ENCODE assay signal across 19 cellular contexts in the genomic region with DNA sequence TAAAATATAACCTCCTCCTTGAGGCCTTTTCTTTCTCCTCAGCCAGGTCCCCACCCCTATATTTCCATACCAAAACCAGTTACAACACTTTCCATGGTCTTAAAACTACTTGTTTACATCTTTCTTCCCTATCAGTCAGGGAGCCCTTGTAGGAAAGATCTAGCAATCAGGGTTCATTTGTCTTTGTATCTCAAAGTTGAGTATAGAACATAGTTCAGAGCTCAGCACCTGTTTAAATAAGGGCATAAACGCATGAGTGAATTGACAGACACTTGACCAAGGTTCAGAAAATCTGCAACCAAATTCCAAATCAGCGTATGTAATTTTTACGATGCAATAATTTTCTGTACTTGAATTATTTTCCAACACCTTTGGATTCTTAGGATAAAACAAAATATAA.
DNase-seq lines count a peak whose midpoint lies in the region; ATAC-seq, FAIRE-seq and TF ChIP-seq lines count a peak whose summit lies in the region.
"Had no signal": no experiment of that assay in that cellular context is flagged by ENCODE, and none has a peak within 500 bp of the region (broad histone marks: within the 10 kb centered on the region; RNA-seq: fewer than 3 reads in every experiment).

No MANE protein-coding gene starts in this region.

- no peak overlapping the region for H2AFZ ChIP-seq in astrocyte (ENCODE audit: low read depth, low read length)
- H2AFZ ChIP-seq: GM23248 had no signal

- H3K4me3 Mint-ChIP-seq in astrocyte (ENCODE audit: unreplicated experiment) (no peak overlapping the region), progenitor cell of endocrine pancreas (ENCODE audit: low read depth) (no peak overlapping the region)
- no peak overlapping the region for H3K4me3 Mint-ChIP-seq in stimulated activated memory B cell treated with anti-CD40 and anti-IgM and Interleukin-4, amounts not matched to agents 10 μg/mL and 1 μg/mL and 100 μg/mL, for 72 hours
- H3K4me3 Mint-ChIP-seq: B cell; CD8-positive, alpha-beta T cell had no signal

- H3K4me3 ChIP-seq in astrocyte (ENCODE audit: insufficient read depth, low read depth, low read length) (no peak overlapping the region), lower leg skin (ENCODE audit: low read depth, poor library complexity, severe bottlenecking) (no peak overlapping the region), transverse colon (no peak overlapping the region)
- H3K4me3 ChIP-seq: BLaER1 treated with 17β-estradiol and CSF1 and Interleukin-3, amounts not matched to agents 10 nM and 100 nM; GM23248; HAP-1 had no signal

- H3K27me3 ChIP-seq in astrocyte (ENCODE audit: insufficient read depth, low read length): no peaks in the 10 kb centered on the region
- no peaks in the 10 kb centered on the region for H3K27me3 ChIP-seq in transverse colon

- H3K36me3 ChIP-seq in astrocyte (ENCODE audit: insufficient read depth, low read length): no peaks in the 10 kb centered on the region
- H3K36me3 ChIP-seq in transverse colon: no peaks in the 10 kb centered on the region
- H3K36me3 ChIP-seq: BLaER1 treated with 17β-estradiol and CSF1 and Interleukin-3, amounts not matched to agents 10 nM and 100 nM; HAP-1 had no signal

- H3K4me1 Mint-ChIP-seq in astrocyte (ENCODE audit: low read depth, unreplicated experiment) (no peaks in the 10 kb centered on the region), progenitor cell of endocrine pancreas (ENCODE audit: low read depth) (peaks cover 3% of the 10 kb centered on the region)
- H3K4me1 Mint-ChIP-seq in stimulated activated memory B cell treated with anti-CD40 and anti-IgM and Interleukin-4, amounts not matched to agents 10 μg/mL and 1 μg/mL and 100 μg/mL, for 72 hours: no peaks in the 10 kb centered on the region
- H3K4me1 Mint-ChIP-seq: B cell had no signal

- TF ChIP-seq CTCF in astrocyte (IDR thresholded peaks at IDR 0.05; ENCODE audit: insufficient read depth, low read depth, low read length): no peak
- TF ChIP-seq CTCF in progenitor cell of endocrine pancreas (IDR thresholded peaks at IDR 0.05; ENCODE audit: unreplicated experiment): no peak
- TF ChIP-seq CTCF in lower leg skin (IDR thresholded peaks at IDR 0.05): no peak
- TF ChIP-seq CTCF in transverse colon (IDR thresholded peaks at IDR 0.05): no peak

- H3K27me3 Mint-ChIP-seq in astrocyte (ENCODE audit: low read depth, unreplicated experiment): no peaks in the 10 kb centered on the region
- H3K27me3 Mint-ChIP-seq in progenitor cell of endocrine pancreas: no peaks in the 10 kb centered on the region
- no peaks in the 10 kb centered on the region for H3K27me3 Mint-ChIP-seq in stimulated activated memory B cell treated with anti-CD40 and anti-IgM and Interleukin-4, amounts not matched to agents 10 μg/mL and 1 μg/mL and 100 μg/mL, for 72 hours
- H3K27me3 Mint-ChIP-seq: B cell had no signal

- TF ChIP-seq POLR2A in lower leg skin (IDR thresholded peaks at IDR 0.05) (no peak), transverse colon (IDR thresholded peaks at IDR 0.05) (no peak)

- H3K36me3 Mint-ChIP-seq in astrocyte (ENCODE audit: low read depth, unreplicated experiment) (no peaks in the 10 kb centered on the region), progenitor cell of endocrine pancreas (ENCODE audit: insufficient read depth) (peaks cover 1% of the 10 kb centered on the region)
- H3K36me3 Mint-ChIP-seq in stimulated activated memory B cell treated with anti-CD40 and anti-IgM and Interleukin-4, amounts not matched to agents 10 μg/mL and 1 μg/mL and 100 μg/mL, for 72 hours: no peaks in the 10 kb centered on the region
- H3K36me3 Mint-ChIP-seq: CD8-positive, alpha-beta T cell had no signal

- H3K4me1 ChIP-seq in astrocyte (ENCODE audit: insufficient read depth, low read length) (no peaks in the 10 kb centered on the region), transverse colon (no peaks in the 10 kb centered on the region)
- H3K4me1 ChIP-seq: HAP-1 had no signal

- FAIRE-seq in astrocyte (lab: Jason Lieb, UNC): peak; percentile 91
- FAIRE-seq: GM18507, HepG2 had no signal

- ATAC-seq in left colon: peak; percentile 66
- no peak for ATAC-seq in stimulated activated memory B cell treated with anti-CD40 and anti-IgM and Interleukin-4, amounts not matched to agents 10 μg/mL and 1 μg/mL and 100 μg/mL, for 72 hours
- ATAC-seq: CD8-positive, alpha-beta T cell; HepG2 had no signal

- H3K4me2 ChIP-seq in astrocyte (ENCODE audit: low read length): no peak overlapping the region
- H3K4me2 ChIP-seq: BLaER1 treated with 17β-estradiol and CSF1 and Interleukin-3, amounts not matched to agents 10 nM and 100 nM had no signal

- intact Hi-C loops in left colon (cut with DNase I, micrococcal nuclease): no loop called here
- intact Hi-C loops in lower leg skin (cut with DNase I; ENCODE audit: low total_unique reads): no loop called here
- intact Hi-C loops in transverse colon (cut with DNase I; ENCODE audit: low total_unique reads): no loop called here

- H3K79me2 ChIP-seq in astrocyte (ENCODE audit: insufficient read depth, low read length): no peaks in the 10 kb centered on the region

- no peaks in the 10 kb centered on the region for H4K20me1 ChIP-seq in astrocyte (ENCODE audit: insufficient read depth, low read length)

- peak; percentile 56 for DNase-seq in DMS53 (lab: John Stamatoyannopoulos, UW)
- no peak for DNase-seq in astrocyte (ENCODE audit: low read depth)
- no peak for DNase-seq in left colon
- no peak for DNase-seq in progenitor cell of endocrine pancreas (ENCODE audit: low spot score, unreplicated experiment)
- no peak for DNase-seq in stimulated activated CD4-positive, alpha-beta T cell treated with anti-CD3 and anti-CD28 coated beads, Interleukin-1b, Interleukin-23, amount 100 ng/mL, for 48 hours
- DNase-seq in lower leg skin (ENCODE audit: low spot score in 2 of 2): no peak
- DNase-seq in transverse colon: no peak
- DNase-seq: 8988T; CD8-positive, alpha-beta T cell; DMS 273 treated with DMSO at 0.1 percent for 48 hours; DMS79; GDM1; GM23248 had no signal

- TF ChIP-seq EP300 in transverse colon (IDR thresholded peaks at IDR 0.05; ENCODE audit: low read depth): no peak

- H3K9me3 ChIP-seq in astrocyte (ENCODE audit: insufficient read depth, low read depth, low read length): no peaks in the 10 kb centered on the region
- no peaks in the 10 kb centered on the region for H3K9me3 ChIP-seq in transverse colon
- H3K9me3 ChIP-seq: HAP-1 had no signal

- 85 to 89% methylated on average over 3 of the region's 3 CpGs for WGBS in lower leg skin, 2 donors
- WGBS in transverse colon (ENCODE audit: low coverage in 1 of 2), 2 donors: 20 to 56% methylated on average over 1 to 3 of the region's 3 CpGs

- no peak overlapping the region for H3K27ac ChIP-seq in astrocyte (ENCODE audit: low read depth, low read length)
- no peak overlapping the region for H3K27ac ChIP-seq in transverse colon
- H3K27ac ChIP-seq: BLaER1 treated with 17β-estradiol and CSF1 and Interleukin-3, amounts not matched to agents 10 nM and 100 nM; GM23248 had no signal

- H3K27ac Mint-ChIP-seq in astrocyte (ENCODE audit: unreplicated experiment): no peak overlapping the region
- peak overlapping the region; percentile 21 for H3K27ac Mint-ChIP-seq in progenitor cell of endocrine pancreas
- H3K27ac Mint-ChIP-seq in stimulated activated memory B cell treated with anti-CD40 and anti-IgM and Interleukin-4, amounts not matched to agents 10 μg/mL and 1 μg/mL and 100 μg/mL, for 72 hours: no peak overlapping the region
- H3K27ac Mint-ChIP-seq: B cell; CD8-positive, alpha-beta T cell had no signal

- H3K9ac ChIP-seq in astrocyte (ENCODE audit: low read length): no peak overlapping the region
- H3K9ac ChIP-seq: BLaER1 treated with 17β-estradiol and CSF1 and Interleukin-3, amounts not matched to agents 10 nM and 100 nM; GM23248 had no signal

- H3K9me3 Mint-ChIP-seq in astrocyte (ENCODE audit: unreplicated experiment) (no peaks in the 10 kb centered on the region), progenitor cell of endocrine pancreas (ENCODE audit: low read depth) (peaks cover 25% of the 10 kb centered on the region)
- H3K9me3 Mint-ChIP-seq in stimulated activated memory B cell treated with anti-CD40 and anti-IgM and Interleukin-4, amounts not matched to agents 10 μg/mL and 1 μg/mL and 100 μg/mL, for 72 hours: peaks cover 3% of the 10 kb centered on the region
- H3K9me3 Mint-ChIP-seq: CD8-positive, alpha-beta T cell had no signal

- in situ Hi-C loops in transverse colon (cut with MboI; ENCODE audit: low pct_ligation_motif_present in 1 of 4, low pct_unique_long_range_greater_than_20kb in 1 of 4, low sequenced_read_pairs in 3 of 4): no loop called here
